ENCODE assay signal across 8 cellular contexts in the genomic region with DNA sequence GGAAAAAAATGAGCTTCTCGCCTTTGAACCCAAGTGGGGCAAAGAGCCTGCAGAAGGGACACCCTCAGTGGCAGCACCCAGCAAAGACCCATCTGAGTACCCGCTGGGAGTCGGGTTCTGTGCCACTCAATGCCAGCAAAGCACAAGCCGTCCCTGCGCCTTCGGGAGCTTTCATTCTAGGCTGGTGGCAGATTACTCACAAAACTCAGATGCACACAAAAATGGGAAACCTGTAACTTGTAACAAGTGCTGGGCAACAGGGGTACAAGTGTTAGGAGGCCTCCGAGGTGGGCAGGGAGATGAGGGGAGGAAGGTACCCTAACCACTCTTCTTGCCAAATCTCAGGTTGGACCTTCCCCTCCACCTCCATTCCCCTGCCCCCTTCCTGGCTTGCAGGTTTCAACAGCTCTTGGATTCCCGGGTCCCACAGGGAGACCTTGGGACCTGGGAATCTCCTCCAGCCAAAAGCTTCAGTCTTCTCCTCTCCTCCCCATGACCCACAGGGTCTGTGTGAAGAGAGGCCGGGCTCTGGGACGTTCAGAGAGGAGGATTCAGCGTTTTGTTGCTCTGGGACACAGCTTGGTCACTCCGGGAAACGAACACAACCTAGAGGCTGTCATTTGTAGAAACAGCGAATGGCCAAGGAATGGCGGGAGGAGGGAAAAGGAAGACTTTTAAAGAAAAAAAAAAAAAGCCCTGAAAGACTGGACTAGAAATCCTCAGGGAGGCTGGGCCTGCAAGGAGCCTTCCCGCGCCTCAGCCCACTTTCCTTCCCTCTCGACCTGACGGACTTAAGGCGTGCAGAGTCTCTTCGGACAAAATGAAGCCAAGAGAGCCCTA. TPM values are rescaled to one million over a fixed set of nuclear protein-coding genes. Genes with fewer than 3 reads are reported as not detected.
DNase-seq lines count a peak whose midpoint lies in the region; ATAC-seq and TF ChIP-seq lines count a peak whose summit lies in the region.

No MANE protein-coding gene starts in this region.

- H3K9me3 ChIP-seq in adrenal gland (replicated peaks in 1 of 3) = no peaks in the 10 kb centered on the region

- H3K27me3 ChIP-seq in adrenal gland = no peaks in the 10 kb centered on the region

- DNase-seq in AG10803 (ENCODE audit: low read depth) = peak; percentile 17
- DNase-seq in HT-29 (ENCODE audit: low spot score) = peak; percentile 79
- DNase-seq in adrenal gland = peak in 5 of 7 donors; percentile 20 to 52 (median 27)
- DNase-seq in immature natural killer cell = peak in 1 of 3 donors; percentile 1
- DNase-seq in stimulated activated naive B cell treated with anti-CD40 and anti-IgM and Interleukin-4, amounts not matched to agents 10 μg/mL and 1 μg/mL and 100 μg/mL, for 72 hours = no peak
- DNase-seq in stimulated activated naive CD4-positive, alpha-beta T cell treated with Interleukin-2 at 50 U/mL for 16 hours (lab: John Stamatoyannopoulos, UW) = no peak

- WGBS in adrenal gland, 4 donors = 35 to 43% (median 36%) methylated on average over 19 to 21 of the region's 21 CpGs

- TF ChIP-seq CTCF in AG10803 (conservative IDR thresholded peaks at IDR 0.05; ENCODE audit: low read length) (no peak), adrenal gland (IDR thresholded peaks at IDR 0.05) (no peak)

- peaks cover 15 to 17% of the 10 kb centered on the region in 2 donors for H3K4me1 Mint-ChIP-seq in immature natural killer cell
- peaks cover 7 to 17% of the 10 kb centered on the region in 2 donors for H3K4me1 Mint-ChIP-seq in stimulated activated naive B cell treated with anti-CD40 and anti-IgM and Interleukin-4, amounts not matched to agents 10 μg/mL and 1 μg/mL and 100 μg/mL, for 72 hours

- TF ChIP-seq POLR2A in adrenal gland (IDR thresholded peaks at IDR 0.05) = no peak

- H3K27ac Mint-ChIP-seq in immature natural killer cell = peak overlapping the region in 3 of 6 donors; percentile 62 to 85 (median 78)
- peak overlapping the region; percentile 84 for H3K27ac Mint-ChIP-seq in stimulated activated naive B cell treated with anti-CD40 and anti-IgM and Interleukin-4, amounts not matched to agents 10 μg/mL and 1 μg/mL and 100 μg/mL, for 72 hours

- peak overlapping the region; percentile 85 to 90 (median 87) for H3K4me3 Mint-ChIP-seq in immature natural killer cell
- H3K4me3 Mint-ChIP-seq in stimulated activated naive B cell treated with anti-CD40 and anti-IgM and Interleukin-4, amounts not matched to agents 10 μg/mL and 1 μg/mL and 100 μg/mL, for 72 hours = peak overlapping the region; percentile 89 to 91

- H3K36me3 ChIP-seq in adrenal gland (replicated peaks in 1 of 2) = no peaks in the 10 kb centered on the region

- H3K36me3 Mint-ChIP-seq in immature natural killer cell = no peaks in the 10 kb centered on the region
- H3K36me3 Mint-ChIP-seq in stimulated activated naive B cell treated with anti-CD40 and anti-IgM and Interleukin-4, amounts not matched to agents 10 μg/mL and 1 μg/mL and 100 μg/mL, for 72 hours = no peaks in the 10 kb centered on the region

- no peak for ATAC-seq in stimulated activated naive B cell treated with anti-CD40 and anti-IgM and Interleukin-4, amounts not matched to agents 10 μg/mL and 1 μg/mL and 100 μg/mL, for 72 hours (replicated peaks)
- ATAC-seq in GM21737 (IDR thresholded peaks at IDR 0.05; ENCODE audit: unreplicated experiment) (no peak), HG02759 (IDR thresholded peaks at IDR 0.05; ENCODE audit: unreplicated experiment) (no peak)

- H3K27me3 Mint-ChIP-seq in immature natural killer cell (ENCODE audit: low read depth in 3 of 3) = peaks cover 3 to 13% (median 6%) of the 10 kb centered on the region in 3 donors
- H3K27me3 Mint-ChIP-seq in stimulated activated naive B cell treated with anti-CD40 and anti-IgM and Interleukin-4, amounts not matched to agents 10 μg/mL and 1 μg/mL and 100 μg/mL, for 72 hours = no peaks in the 10 kb centered on the region

- intact Hi-C loops in adrenal gland (cut with DNase I) = no loop called here

- H3K27ac ChIP-seq in adrenal gland = peak overlapping the region in 3 of 5 donors; percentile 35 to 79 (median 71)

- no peaks in the 10 kb centered on the region for H3K9me3 Mint-ChIP-seq in immature natural killer cell
- no peaks in the 10 kb centered on the region for H3K9me3 Mint-ChIP-seq in stimulated activated naive B cell treated with anti-CD40 and anti-IgM and Interleukin-4, amounts not matched to agents 10 μg/mL and 1 μg/mL and 100 μg/mL, for 72 hours

- H3K4me1 ChIP-seq in adrenal gland (replicated peaks in 1 of 2) = peaks cover 10 to 20% of the 10 kb centered on the region in 2 donors

- H3K4me3 ChIP-seq in AG10803 (ENCODE audit: low read length) (peak overlapping the region; percentile 65), adrenal gland (peak overlapping the region in 3 of 4 donors; percentile 28 to 81 (median 58))

RNA-seq across cellular contexts. Expression of a gene that starts 1.2 kb away (rescaled TPM):
- 23.7 and 29.9 TPM in 2 replicates for total RNA-seq in HT-29 (2014; rRNA removed; shearing (Covaris generic))
- total RNA-seq in adrenal gland = 10 to 100 TPM in 1 of 8 donors, 1 to 10 TPM in 7; 4.6 to 10.8 (median 6.5) TPM
- polyA plus RNA-seq in adrenal gland = 1 to 10 TPM; 1.1 to 2.4 (median 1.5) TPM
- 1 to 10 TPM in 1 of 3 donors, under 1 TPM in 2; 0.38 to 1.1 (median 0.96) TPM for polyA plus RNA-seq in immature natural killer cell

RNA-seq across cellular contexts. Expression of a gene that starts 38.8 kb away (rescaled TPM):
- total RNA-seq in HT-29 (2014; rRNA removed; shearing (Covaris generic)) = 0.31 and 0.39 TPM in 2 replicates
- total RNA-seq in adrenal gland = 10 to 100 TPM; 10.6 to 69.9 (median 23.7) TPM
- polyA plus RNA-seq in adrenal gland (100 to 1,000 TPM in 1 of 3 donors, 10 to 100 TPM in 1, 1 to 10 TPM in 1; 3.4 to 135 (median 37.7) TPM), immature natural killer cell (1 to 10 TPM in 2 of 3 donors, under 1 TPM in 1; 0.41 to 1.2 (median 1.0) TPM)

Comparison
In these comparisons a context has a peak if more than half of its experiments do, and no peak if none do; other contexts are left out.
1. DNase-seq: peak in AG10803 (single experiment), HT-29 (single experiment) and adrenal gland (5 of 7); none in stimulated activated naive B cell treated with anti-CD40 and anti-IgM and Interleukin-4, amounts not matched to agents 10 μg/mL and 1 μg/mL and 100 μg/mL, for 72 hours (single experiment) and stimulated activated naive CD4-positive, alpha-beta T cell treated with Interleukin-2 at 50 U/mL for 16 hours (single experiment).